In genomic region chr14:23359167-23359626, GRCh38 we compare ENCODE assay signal across 24 cellular contexts. TPM values are rescaled to one million over a fixed set of nuclear protein-coding genes. Genes with fewer than 3 reads are reported as not detected.
"Had no signal": no experiment of that assay in that cellular context is flagged by ENCODE, and none has a peak within 500 bp of the region (broad histone marks: within the 10 kb centered on the region; RNA-seq: fewer than 3 reads in every experiment).

No MANE protein-coding gene starts in this region.

- DNase-seq: activated CD4-positive, alpha-beta T cell treated with anti-CD3 and anti-CD28 coated beads for 1 hour; activated CD4-positive, alpha-beta T cell treated with anti-CD3 and anti-CD28 coated beads, Interleukin-2, amount 50 U/mL, for 4 hours; activated gamma-delta T cell treated with Interleukin-2 at 50 U/mL for 16 hours; activated T-cell treated with anti-CD3 and anti-CD28 coated beads for 4 hours; amniotic stem cell; right cardiac atrium; stimulated activated CD4-positive, alpha-beta T cell treated with anti-CD3 and anti-CD28 coated beads, Interleukin-2, amount 100 ng/mL, for 48 hours; stomach; T-helper 2 cell; testis; upper lobe of right lung had no signal

- H3K36me3 ChIP-seq: cardiac muscle cell, upper lobe of right lung had no signal

- H3K36me3 Mint-ChIP-seq: activated naive CD8-positive, alpha-beta T cell had no signal

- H3K4me3 ChIP-seq: cardiac muscle cell, lung, prostate gland, stomach, testis, upper lobe of right lung had no signal

- H3K4me3 Mint-ChIP-seq: activated naive CD8-positive, alpha-beta T cell; activated T-helper 1 cell treated with anti-CD3 and anti-CD28 coated beads, Interleukin-12 subunit alpha, Interleukin-12 subunit beta, Interleukin-2, Interleukin-4 antibody, amounts not matched to agents 30 ng/mL and 10 ng/mL and 1 ng/mL, durations not matched to agents 14 hours and 24 hours and 36 hours; mesothelial cell of epicardium had no signal

- H3K27me3 ChIP-seq: cardiac muscle cell, testis, upper lobe of right lung had no signal

- H3K27ac ChIP-seq: cardiac muscle cell, testis, upper lobe of right lung, VCaP had no signal

- H3K9me3 ChIP-seq: prostate gland, stomach, testis, upper lobe of right lung had no signal

- H3K27ac Mint-ChIP-seq: activated naive CD8-positive, alpha-beta T cell; activated T-helper 1 cell treated with anti-CD3 and anti-CD28 coated beads, Interleukin-12 subunit alpha, Interleukin-12 subunit beta, Interleukin-2, Interleukin-4 antibody, amounts not matched to agents 30 ng/mL and 10 ng/mL and 1 ng/mL, durations not matched to agents 14 hours and 24 hours and 36 hours had no signal

- H3K27me3 Mint-ChIP-seq: activated naive CD8-positive, alpha-beta T cell had no signal

- H3K9me3 Mint-ChIP-seq: activated T-helper 1 cell treated with anti-CD3 and anti-CD28 coated beads, Interleukin-12 subunit alpha, Interleukin-12 subunit beta, Interleukin-2, Interleukin-4 antibody, amounts not matched to agents 30 ng/mL and 10 ng/mL and 1 ng/mL, durations not matched to agents 14 hours and 24 hours and 36 hours; mesothelial cell of epicardium had no signal

RNA-seq across cellular contexts. Expression of gene EFS, which starts 5.8 kb away (rescaled TPM):
- total RNA-seq: activated CD8-positive, alpha-beta memory T cell treated with anti-CD3 and anti-CD28 coated beads for 36 hours; activated T-helper 1 cell treated with anti-CD3 and anti-CD28 coated beads, Interleukin-12 subunit alpha, Interleukin-12 subunit beta, Interleukin-2, Interleukin-4 antibody, amounts not matched to agents 30 ng/mL and 10 ng/mL and 1 ng/mL, durations not matched to agents 14 hours and 24 hours and 36 hours; SK-MEL-5 had no signal

RNA-seq across cellular contexts. Expression of gene IL25, which starts 13.4 kb away (rescaled TPM):
- total RNA-seq: activated CD8-positive, alpha-beta memory T cell treated with anti-CD3 and anti-CD28 coated beads for 36 hours; activated T-helper 1 cell treated with anti-CD3 and anti-CD28 coated beads, Interleukin-12 subunit alpha, Interleukin-12 subunit beta, Interleukin-2, Interleukin-4 antibody, amounts not matched to agents 30 ng/mL and 10 ng/mL and 1 ng/mL, durations not matched to agents 14 hours and 24 hours and 36 hours; cardiac muscle cell; esophagus mucosa; lung; mesothelial cell of epicardium; osteocyte; prostate gland; right cardiac atrium; SK-MEL-5; skeletal muscle tissue; stomach; upper lobe of right lung had no signal
- polyA plus RNA-seq: lung, neural cell, stomach had no signal

RNA-seq across cellular contexts. Expression of gene CMTM5, which starts 17.6 kb away (rescaled TPM):
- total RNA-seq: activated CD8-positive, alpha-beta memory T cell treated with anti-CD3 and anti-CD28 coated beads for 36 hours; activated T-helper 1 cell treated with anti-CD3 and anti-CD28 coated beads, Interleukin-12 subunit alpha, Interleukin-12 subunit beta, Interleukin-2, Interleukin-4 antibody, amounts not matched to agents 30 ng/mL and 10 ng/mL and 1 ng/mL, durations not matched to agents 14 hours and 24 hours and 36 hours; esophagus mucosa; mesothelial cell of epicardium; osteocyte; SK-MEL-5 had no signal
- polyA plus RNA-seq: neural cell had no signal
